18 cellular contexts compared by ENCODE assay signal in the genomic region with DNA sequence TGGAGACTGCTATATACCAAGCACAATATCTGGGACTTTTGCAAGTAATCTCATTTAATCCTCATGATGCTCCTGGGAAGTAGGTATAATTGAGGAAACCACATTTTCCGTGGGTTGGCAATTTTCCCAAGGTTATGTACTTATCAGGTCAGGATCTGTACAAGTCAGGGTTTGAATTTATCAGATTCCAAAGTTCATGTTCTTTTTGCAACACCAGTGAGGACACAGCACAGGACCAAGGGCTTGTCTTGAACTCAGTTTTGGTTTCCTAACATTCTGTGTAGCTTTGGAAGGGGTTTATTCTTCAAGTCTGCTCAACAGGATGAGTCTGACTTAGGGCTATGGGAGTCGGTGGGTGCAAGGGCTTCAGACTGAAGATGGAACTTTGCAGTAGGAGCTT. TPM values are rescaled to one million over a fixed set of nuclear protein-coding genes. Genes with fewer than 3 reads are reported as not detected.
DNase-seq lines count a peak whose midpoint lies in the region; ATAC-seq, FAIRE-seq and TF ChIP-seq lines count a peak whose summit lies in the region.
"Had no signal": no experiment of that assay in that cellular context is flagged by ENCODE, and none has a peak within 500 bp of the region (broad histone marks: within the 10 kb centered on the region; RNA-seq: fewer than 3 reads in every experiment).

No MANE protein-coding gene starts in this region.

- H3K9me3 ChIP-seq in PC-9 (ENCODE audit: insufficient read depth, low read depth), result no peaks in the 10 kb centered on the region
- no peaks in the 10 kb centered on the region for H3K9me3 ChIP-seq in small intestine (ENCODE audit: control insufficient read depth, low read depth)
- H3K9me3 ChIP-seq: BE2C had no signal

- FAIRE-seq in small intestine (lab: Jason Lieb, UNC), result no peak
- FAIRE-seq: A204.1, D721Med, G401.6, GM12891 had no signal

- H3K27me3 ChIP-seq in PC-9 (ENCODE audit: insufficient read depth, low read depth), result no peaks in the 10 kb centered on the region
- H3K27me3 ChIP-seq in small intestine (ENCODE audit: control insufficient read depth in 2 of 2, insufficient read depth in 2 of 2, low read length in 2 of 2), result no peaks in the 10 kb centered on the region
- H3K27me3 ChIP-seq: BE2C had no signal

- H3K4me3 Mint-ChIP-seq in HFFc6, result no peak overlapping the region
- H3K4me3 Mint-ChIP-seq: CD4-positive, alpha-beta memory T cell; H9 had no signal

- no peak for TF ChIP-seq CTCF in HFFc6 (IDR thresholded peaks at IDR 0.05)
- no peak for TF ChIP-seq CTCF in PC-9 (conservative IDR thresholded peaks at IDR 0.05)

- DNase-seq in HFFc6 (no peak), PC-9 (no peak), left colon (no peak), small intestine (peak; percentile 20), kidney glomerular epithelial cell (lab: John Stamatoyannopoulos, UW) (no peak), cerebellum (ENCODE audit: low spot score) (no peak), NCI-H748 treated with DMSO at 0.1 percent for 48 hours (lab: John Stamatoyannopoulos, UW) (no peak)
- DNase-seq: BE2C; CD4-positive, alpha-beta memory T cell; DMS79 treated with DMSO at 0.1 percent for 48 hours; EL; GOT3; H9 had no signal

- H3F3A ChIP-seq in PC-9 (ENCODE audit: insufficient read depth, low read depth), result no peaks in the 10 kb centered on the region

- POLR2A ChIA-PET in PC-9 (lab: Charles Lee; ENCODE audit: unreplicated experiment), result no interaction called here

- no peaks in the 10 kb centered on the region for H3K9me3 Mint-ChIP-seq in HFFc6
- H3K9me3 Mint-ChIP-seq: CD4-positive, alpha-beta memory T cell; H9 had no signal

- H3K79me2 ChIP-seq in PC-9 (ENCODE audit: low read depth), result no peaks in the 10 kb centered on the region

- WGBS in small intestine, 3 donors, result 42 to 54% (median 48%) methylated on average over 2 of the region's 2 CpGs

- H2AFZ ChIP-seq in PC-9, result no peak overlapping the region

- H3K4me1 ChIP-seq in PC-9 (replicated peaks; ENCODE audit: insufficient read depth), result 0 out of 2 replicates have a peak, but pooled peaks cover 9% of the 10 kb centered on the region
- no peaks in the 10 kb centered on the region for H3K4me1 ChIP-seq in small intestine (ENCODE audit: control insufficient read depth in 2 of 2, insufficient read depth in 1 of 2, low read depth in 1 of 2, low read length in 1 of 2)
- H3K4me1 ChIP-seq: BE2C had no signal

- CTCF ChIA-PET in PC-9 (lab: Charles Lee), result no interaction called here

- H3K27ac Mint-ChIP-seq in HFFc6, result 0 out of 2 replicates have a peak overlapping the region, but pooled peaks have one; percentile 7
- H3K27ac Mint-ChIP-seq: CD4-positive, alpha-beta memory T cell; H9 had no signal

- no TSS peak for BruUV-seq in PC-9 (replicated peaks; lab: Mats Ljungman, UMichigan)

- intact Hi-C loops in PC-9 (cut with micrococcal nuclease; ENCODE audit: unreplicated experiment), result no loop called here
- intact Hi-C loops in left colon (cut with DNase I, micrococcal nuclease), result no loop called here

- no peak overlapping the region for H3K27ac ChIP-seq in PC-9
- no peak overlapping the region for H3K27ac ChIP-seq in small intestine (ENCODE audit: low read depth in 1 of 2, low read length in 1 of 2)
- H3K27ac ChIP-seq: C4-2B had no signal

- H4K20me1 ChIP-seq in PC-9 (ENCODE audit: insufficient read depth), result no peaks in the 10 kb centered on the region

- H3K36me3 ChIP-seq in PC-9 (ENCODE audit: low read depth), result no peaks in the 10 kb centered on the region
- H3K36me3 ChIP-seq in small intestine (ENCODE audit: control insufficient read depth in 2 of 2, insufficient read depth in 2 of 2, low read length in 2 of 2), result no peaks in the 10 kb centered on the region
- H3K36me3 ChIP-seq: BE2C had no signal

- H3K4me2 ChIP-seq in PC-9, result peak overlapping the region; percentile 3; the same call in 1 of the 2 replicates

- H3K9me2 ChIP-seq in PC-9 (ENCODE audit: insufficient read depth), result no peaks in the 10 kb centered on the region

- peaks cover 42% of the 10 kb centered on the region for H3K4me1 Mint-ChIP-seq in HFFc6 (ENCODE audit: low read depth)

- peak; percentile 50 for ATAC-seq in left colon

- no peaks in the 10 kb centered on the region for H3K36me3 Mint-ChIP-seq in HFFc6 (ENCODE audit: low read depth)
- H3K36me3 Mint-ChIP-seq: CD4-positive, alpha-beta memory T cell had no signal

- H3K27me3 Mint-ChIP-seq in HFFc6 (ENCODE audit: insufficient read depth), result peaks cover 1% of the 10 kb centered on the region; the same call in 1 of the 2 replicates

- H3K4me3 ChIP-seq in PC-9 (no peak overlapping the region), small intestine (ENCODE audit: low read depth in 1 of 2, low read length in 2 of 2) (no peak overlapping the region)

RNA-seq across cellular contexts. Expression of a gene that starts 30.4 kb away (rescaled TPM):
- total RNA-seq in HFFc6 (2021; fragmentation: NEBNext Ultra II Directional; extraction: Animal tissue kit (Norgen Biotek cat#: 25700)), result under 1 TPM; 0.08 to 0.43 (median 0.16) TPM
- total RNA-seq in PC-9 (2021) (not detected in 2 replicates), left colon (1 to 10 TPM; 2.2 to 2.6 TPM), cerebellum (0.36 TPM)
- 1 to 10 TPM in 2 of 3 donors, not detected in 1; 1.4 to 1.9 TPM for polyA plus RNA-seq in small intestine
- total RNA-seq: H9 had no signal
- polyA plus RNA-seq: CD4-positive, alpha-beta memory T cell had no signal
